In the genomic region with DNA sequence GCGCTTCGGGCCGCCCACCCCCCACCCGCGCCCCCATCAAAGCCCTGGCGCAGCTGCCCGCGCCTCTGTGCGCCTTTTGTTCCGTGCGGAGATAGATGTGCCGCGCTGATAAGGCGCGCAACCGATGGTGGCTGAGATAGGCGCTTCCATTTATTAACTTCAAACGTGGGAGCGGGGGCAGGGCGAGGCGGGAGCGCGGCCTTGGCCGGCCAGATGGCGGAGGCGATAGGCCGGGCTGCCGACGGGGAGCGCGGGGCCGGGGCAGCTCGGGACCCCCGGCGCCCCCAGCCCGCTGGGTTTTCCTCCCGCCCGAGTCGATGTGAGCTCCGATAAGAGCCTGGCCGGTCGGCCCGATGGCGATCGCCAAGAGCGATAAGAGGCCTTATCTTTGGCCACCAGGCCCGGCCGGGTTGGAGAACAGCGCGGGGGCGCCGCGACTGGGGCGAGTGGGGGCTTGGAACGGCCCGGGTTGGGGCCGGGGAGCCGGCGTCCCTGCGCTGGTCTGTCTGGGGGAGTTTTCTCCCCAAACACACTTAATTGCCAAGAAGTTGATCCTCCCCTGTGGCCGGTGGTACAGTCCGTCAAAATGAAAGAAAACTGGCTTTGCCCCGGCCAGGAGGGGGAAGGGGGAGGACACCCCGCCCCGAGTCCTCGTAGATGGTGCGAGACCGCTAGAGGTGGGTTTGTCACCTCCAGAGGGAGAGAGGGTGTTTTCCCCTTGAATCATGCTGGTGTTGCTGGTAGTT, we compare ENCODE assay signal across 8 cellular contexts. TPM values are rescaled to one million over a fixed set of nuclear protein-coding genes. Genes with fewer than 3 reads are reported as not detected.
DNase-seq lines count a peak whose midpoint lies in the region; ATAC-seq and TF ChIP-seq lines count a peak whose summit lies in the region.

No MANE protein-coding gene starts in this region.

- H3K27me3 ChIP-seq in muscle layer of duodenum (ENCODE audit: low read depth, low read length): peaks cover 5% of the 10 kb centered on the region

- no peaks in the 10 kb centered on the region for H3K9me3 ChIP-seq in muscle layer of duodenum (ENCODE audit: control insufficient read depth in 1 of 2, low read length in 2 of 2)

- no peak for TF ChIP-seq CTCF in coronary artery (IDR thresholded peaks at IDR 0.05)

- H3K4me3 ChIP-seq in coronary artery (peak overlapping the region; percentile 91), muscle layer of duodenum (ENCODE audit: low read depth in 1 of 2, low read length in 2 of 2) (peak overlapping the region; percentile 68)

- H3K4me1 ChIP-seq in muscle layer of duodenum (ENCODE audit: control insufficient read depth in 1 of 2, insufficient read depth in 2 of 2, low read length in 2 of 2): peaks cover 0 to 32% of the 10 kb centered on the region in 2 donors

- peak; percentile 73 for DNase-seq in DMS53 (lab: John Stamatoyannopoulos, UW)
- no peak for DNase-seq in DMS53 treated with DMSO at 0.1 percent for 48 hours (lab: John Stamatoyannopoulos, UW; ENCODE audit: unreplicated experiment)
- peak; percentile 56 for DNase-seq in HT-29 (ENCODE audit: low spot score)
- peak; percentile 68 for DNase-seq in activated CD4-positive, alpha-beta T cell treated with anti-CD3 and anti-CD28 coated beads for 24 hours (ENCODE audit: low read depth in 2 of 2)
- no peak for DNase-seq in coronary artery (ENCODE audit: low spot score)
- DNase-seq in stimulated activated naive CD4-positive, alpha-beta T cell (lab: John Stamatoyannopoulos, UW): peak; percentile 22 to 63 (median 33)

- ATAC-seq in GM19467 (IDR thresholded peaks at IDR 0.05; ENCODE audit: unreplicated experiment): no peak

- no peaks in the 10 kb centered on the region for H3K36me3 ChIP-seq in muscle layer of duodenum (ENCODE audit: control insufficient read depth in 1 of 2, insufficient read depth in 2 of 2, low read length in 2 of 2)

- peak overlapping the region in 1 of 2 donors; percentile 53 for H3K27ac ChIP-seq in coronary artery
- no peak overlapping the region for H3K27ac ChIP-seq in muscle layer of duodenum (ENCODE audit: low read length)

RNA-seq across cellular contexts. Expression of gene ZFPM1, which starts 2.7 kb away (rescaled TPM):
- 9.2 and 15.3 TPM in 2 replicates for total RNA-seq in HT-29 (2014; rRNA removed; shearing (Covaris generic))

Comparison
In these comparisons a context has a peak if more than half of its experiments do, and no peak if none do; other contexts are left out.
1. DNase-seq: peak in DMS53 (single experiment), HT-29 (single experiment), activated CD4-positive, alpha-beta T cell treated with anti-CD3 and anti-CD28 coated beads for 24 hours (2 of 2) and stimulated activated naive CD4-positive, alpha-beta T cell (6 of 6); none in DMS53 treated with DMSO at 0.1 percent for 48 hours (single experiment) and coronary artery (single experiment).